9 cellular contexts compared by ENCODE assay signal in the genomic region with DNA sequence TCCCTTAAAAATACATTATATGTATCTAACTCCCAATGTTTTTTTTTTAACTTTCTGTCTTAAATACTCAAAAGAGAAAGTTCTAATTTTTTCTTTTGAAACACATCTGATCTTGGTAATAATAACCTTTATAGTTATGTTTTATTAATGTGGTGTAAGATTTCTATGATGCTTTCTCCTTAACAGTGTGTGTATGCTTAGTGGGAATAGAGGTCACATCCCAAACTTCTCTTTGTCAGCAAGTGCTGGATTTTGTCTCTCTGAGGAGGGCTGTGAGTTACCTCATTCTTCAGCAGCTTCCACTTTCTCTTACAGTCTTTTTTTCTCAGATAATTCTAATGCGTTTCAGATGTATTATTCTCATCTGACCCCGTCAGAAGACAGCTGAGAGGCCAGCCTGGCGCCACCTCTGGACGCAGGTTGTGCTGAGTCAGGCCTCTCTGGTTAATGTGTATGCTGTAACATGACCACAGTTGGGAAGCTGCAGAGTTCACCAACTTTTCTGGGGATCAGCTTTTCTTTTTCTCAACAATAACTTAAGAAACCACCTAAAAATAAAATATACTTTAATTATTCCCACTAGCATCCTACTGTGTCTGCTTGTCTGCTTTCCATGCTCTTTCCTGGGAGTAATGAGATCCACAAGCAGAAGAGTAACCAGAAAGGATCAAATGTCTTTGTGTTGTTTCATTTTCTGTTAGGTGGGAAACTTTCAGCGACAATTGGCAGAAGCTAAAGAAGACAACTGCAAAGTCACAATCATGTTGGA.
DNase-seq lines count a peak whose midpoint lies in the region; ATAC-seq, FAIRE-seq and TF ChIP-seq lines count a peak whose summit lies in the region.
"Had no signal": no experiment of that assay in that cellular context is flagged by ENCODE, and none has a peak within 500 bp of the region (broad histone marks: within the 10 kb centered on the region; RNA-seq: fewer than 3 reads in every experiment).

No MANE protein-coding gene starts in this region.

- TF ChIP-seq CTCF in A549 (IDR thresholded peaks at IDR 0.05) (no peak; the same call in 1 of the 3 replicates), Panc1 (IDR thresholded peaks at IDR 0.05) (peak; percentile 51)

- peak overlapping the region; percentile 68 to 86 for H3K27ac ChIP-seq in A549
- H3K27ac ChIP-seq in Panc1 (ENCODE audit: low read length), result no peak overlapping the region
- H3K27ac ChIP-seq in right cardiac atrium (ENCODE audit: low read length), result no peak overlapping the region
- no peak overlapping the region for H3K27ac ChIP-seq in effector memory CD4-positive, alpha-beta T cell (ENCODE audit: insufficient read depth, low read length, poor library complexity, severe bottlenecking)

- H3K4me3 ChIP-seq in A549, result no peak overlapping the region
- no peak overlapping the region for H3K4me3 ChIP-seq in Panc1 (ENCODE audit: low read depth in 2 of 2, low read length in 2 of 2)
- no peak overlapping the region for H3K4me3 ChIP-seq in right cardiac atrium (ENCODE audit: low read length)
- H3K4me3 ChIP-seq in effector memory CD4-positive, alpha-beta T cell (ENCODE audit: insufficient read depth, low read depth, low read length, poor library complexity, severe bottlenecking), result no peak overlapping the region
- H3K4me3 ChIP-seq: lung had no signal

- H3K4me1 ChIP-seq in A549 (peaks cover 19% of the 10 kb centered on the region), Panc1 (ENCODE audit: control insufficient read depth, insufficient read depth, low read length) (no peaks in the 10 kb centered on the region), right cardiac atrium (ENCODE audit: control insufficient read depth, insufficient read depth, low read length) (no peaks in the 10 kb centered on the region)
- H3K4me1 ChIP-seq in effector memory CD4-positive, alpha-beta T cell (ENCODE audit: control insufficient read depth, insufficient read depth, low read length, poor library complexity, severe bottlenecking), result no peaks in the 10 kb centered on the region

- WGBS in A549 (ENCODE audit: missing lambda C conversion rate), result 2% methylated on average over 5 of the region's 5 CpGs
- WGBS in right cardiac atrium, result 48% methylated on average over 5 of the region's 5 CpGs

- no peak for FAIRE-seq in A549 (lab: Jason Lieb, UNC)

- CTCF ChIA-PET in A549 (lab: Yijun Ruan, JAX) (interaction anchor here (1.1 to 1.6 kb wide), 6 partner anchors 9 to 296 kb away, joined by 3 to 7 read pairs (median 4); no protein-coding TSS in a partner anchor), Panc1 (lab: Charles Lee) (no interaction called here)

- ATAC-seq in A549 (peak; percentile 100), GM21737 (IDR thresholded peaks at IDR 0.05; ENCODE audit: unreplicated experiment) (peak; percentile 66), Panc1 (peak; percentile 89), right cardiac atrium (peak in 1 of 2 donors; percentile 71)

- TF ChIP-seq RAD21 in A549 (conservative IDR thresholded peaks at IDR 0.05 in 1 of 2, IDR thresholded peaks at IDR 0.05 in 1 of 2), result peak; percentile 21 to 25; a peak in 1 of 5 replicates

- H3K9me3 ChIP-seq in A549, result no peaks in the 10 kb centered on the region
- H3K9me3 ChIP-seq in Panc1 (ENCODE audit: control insufficient read depth, insufficient read depth, low read depth, low read length), result no peaks in the 10 kb centered on the region
- H3K9me3 ChIP-seq in right cardiac atrium (ENCODE audit: control insufficient read depth, low read length), result no peaks in the 10 kb centered on the region
- no peaks in the 10 kb centered on the region for H3K9me3 ChIP-seq in effector memory CD4-positive, alpha-beta T cell (ENCODE audit: control insufficient read depth, low read length)

- peak overlapping the region; percentile 74 for H3K4me2 ChIP-seq in A549

- intact Hi-C loops in Panc1 (cut with micrococcal nuclease; ENCODE audit: unreplicated experiment) (no loop called here), right cardiac atrium (cut with DNase I) (no loop called here)

- POLR2A ChIA-PET in A549 (lab: Yijun Ruan, JAX), result interaction anchor here (1.1 to 1.7 kb wide), 2 partner anchors 23 to 80 kb away, joined by 4 to 5 read pairs; partner anchors contain the start of gene CCDC150
- POLR2A ChIA-PET in Panc1 (lab: Charles Lee), result interaction anchor here (0.6 kb wide), 1 partner anchor 320 kb away, joined by 3 read pairs; no protein-coding TSS in a partner anchor

- H3K27me3 ChIP-seq in Panc1 (ENCODE audit: control insufficient read depth, insufficient read depth, low read length) (no peaks in the 10 kb centered on the region), right cardiac atrium (ENCODE audit: control insufficient read depth, insufficient read depth) (no peaks in the 10 kb centered on the region)
- H3K27me3 ChIP-seq in effector memory CD4-positive, alpha-beta T cell (replicated peaks; ENCODE audit: control insufficient read depth, insufficient read depth, low read length, poor library complexity, severe bottlenecking), result no peaks in the 10 kb centered on the region

- in situ Hi-C loops in Panc1 (cut with HindIII; ENCODE audit: low pct_unique_long_range_greater_than_20kb, low sequenced_read_pairs), result no loop called here

- TF ChIP-seq POLR2A in A549 (IDR thresholded peaks at IDR 0.05; ENCODE audit: low read length), result no peak

- DNase-seq in A549 (ENCODE audit: low read depth in 1 of 2, low spot score in 1 of 2), result peak; percentile 37 to 72
- DNase-seq in Panc1 (ENCODE audit: low read depth, low spot score), result no peak
- DNase-seq in right cardiac atrium, result peak in 2 of 3 donors; percentile 51 to 57
- no peak for DNase-seq in NCI-H146 treated with DMSO at 0.1 percent for 48 hours (lab: John Stamatoyannopoulos, UW; ENCODE audit: unreplicated experiment)
- no peak for DNase-seq in effector memory CD4-positive, alpha-beta T cell
- no peak for DNase-seq in SKM-1 (lab: John Stamatoyannopoulos, UW; ENCODE audit: unreplicated experiment)
- DNase-seq in RKO (ENCODE audit: low spot score), result no peak

- TF ChIP-seq EP300 in A549 (IDR thresholded peaks at IDR 0.05), result no peak

- BruUV-seq in Panc1 (replicated peaks; lab: Mats Ljungman, UMichigan), result no TSS peak

- H3K36me3 ChIP-seq in Panc1 (ENCODE audit: control insufficient read depth, insufficient read depth, low read length), result no peaks in the 10 kb centered on the region; the same call in 1 of the 2 replicates
- H3K36me3 ChIP-seq in effector memory CD4-positive, alpha-beta T cell (ENCODE audit: control insufficient read depth, insufficient read depth, low read length), result no peaks in the 10 kb centered on the region

TF ChIP-seq in A549, 52 proteins besides CTCF, POLR2A, EP300 and RAD21:
- TF ChIP-seq KDM1A (IDR thresholded peaks at IDR 0.05; ENCODE audit: low read depth) (no peak), MAFK (IDR thresholded peaks at IDR 0.05; ENCODE audit: partially characterized antibody) (peak; percentile 98)
- TF ChIP-seq, protein P1, sequence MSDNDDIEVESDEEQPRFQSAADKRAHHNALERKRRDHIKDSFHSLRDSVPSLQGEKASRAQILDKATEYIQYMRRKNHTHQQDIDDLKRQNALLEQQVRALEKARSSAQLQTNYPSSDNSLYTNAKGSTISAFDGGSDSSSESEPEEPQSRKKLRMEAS (IDR thresholded peaks at IDR 0.05), result 0 out of 2 replicates have a peak, but pooled peaks have one; percentile 19

Comparison
In these comparisons a context has a peak if more than half of its experiments do, and no peak if none do; other contexts are left out.
1. DNase-seq: peak in A549 (2 of 2) and right cardiac atrium (2 of 3); none in Panc1 (single experiment), NCI-H146 treated with DMSO at 0.1 percent for 48 hours (single experiment), effector memory CD4-positive, alpha-beta T cell (0 of 3), SKM-1 (single experiment) and RKO (single experiment).
2. H3K27ac ChIP-seq: peak in A549 (2 of 2); none in Panc1 (single experiment), right cardiac atrium (single experiment) and effector memory CD4-positive, alpha-beta T cell (single experiment).